Comparison of ENCODE assay signal across 18 cellular contexts in genomic region chr13:113369881-113370280, GRCh38. TPM values are rescaled to one million over a fixed set of nuclear protein-coding genes. Genes with fewer than 3 reads are reported as not detected.
DNase-seq lines count a peak whose midpoint lies in the region; FAIRE-seq and TF ChIP-seq lines count a peak whose summit lies in the region.
"Had no signal": no experiment of that assay in that cellular context is flagged by ENCODE, and none has a peak within 500 bp of the region (broad histone marks: within the 10 kb centered on the region; RNA-seq: fewer than 3 reads in every experiment).

No MANE protein-coding gene starts in this region.

- TF ChIP-seq CTCF in endodermal cell (conservative IDR thresholded peaks at IDR 0.05): no peak
- TF ChIP-seq CTCF in stomach (IDR thresholded peaks at IDR 0.05): no peak

- H3K4me3 Mint-ChIP-seq in endodermal cell: no peak overlapping the region
- no peak overlapping the region for H3K4me3 Mint-ChIP-seq in activated T-cell treated with anti-CD3 and anti-CD28 coated beads, Interleukin-2, amount 50 U/mL, for 24 hours
- H3K4me3 Mint-ChIP-seq: B cell; CD4-positive, alpha-beta T cell; H9 had no signal

- peak; percentile 21 for DNase-seq in activated effector memory CD4-positive, alpha-beta T cell treated with anti-CD3 and anti-CD28 coated beads, Interleukin-2, amount 50 U/mL, for 16 hours
- no peak for DNase-seq in activated effector memory CD4-positive, alpha-beta T cell treated with Interleukin-2 at 50 U/mL for 16 hours
- DNase-seq in endodermal cell: peak; percentile 37
- peak; percentile 71 for DNase-seq in mesenteric fat pad (ENCODE audit: low spot score)
- peak; percentile 3 for DNase-seq in stomach
- no peak for DNase-seq in GM12891 (ENCODE audit: insufficient read length, low spot score)
- no peak for DNase-seq in activated T-cell treated with anti-CD3 and anti-CD28 coated beads, Interleukin-2, amount 50 U/mL, for 24 hours
- DNase-seq in midbrain (lab: John Stamatoyannopoulos, UW): no peak
- DNase-seq: ACHN; C1 segment of cervical spinal cord; Calu3; CD4-positive, alpha-beta T cell; DMS 273 treated with DMSO at 0.1 percent for 48 hours; GM23248; H9 had no signal

- no peaks in the 10 kb centered on the region for H3K36me3 Mint-ChIP-seq in endodermal cell (ENCODE audit: low read depth)
- H3K36me3 Mint-ChIP-seq in activated T-cell treated with anti-CD3 and anti-CD28 coated beads, Interleukin-2, amount 50 U/mL, for 24 hours (ENCODE audit: low read depth): no peaks in the 10 kb centered on the region

- 86 to 88% methylated on average over 8 to 10 of the region's 10 CpGs for WGBS in endodermal cell (ENCODE audit: insufficient coverage in 1 of 2, insufficient read length in 1 of 2), 2 experiments
- WGBS in stomach, 5 donors: 81 to 90% (median 87%) methylated on average over 9 to 10 of the region's 10 CpGs

- H3K4me3 ChIP-seq in endodermal cell (ENCODE audit: low read length) (no peak overlapping the region), stomach (no peak overlapping the region)
- H3K4me3 ChIP-seq: GM23248 had no signal

- no peaks in the 10 kb centered on the region for H3K4me1 Mint-ChIP-seq in endodermal cell
- no peaks in the 10 kb centered on the region for H3K4me1 Mint-ChIP-seq in activated T-cell treated with anti-CD3 and anti-CD28 coated beads, Interleukin-2, amount 50 U/mL, for 24 hours (ENCODE audit: low read depth)

- intact Hi-C loops in stomach (cut with DNase I; ENCODE audit: low total_unique reads): no loop called here

- no peak overlapping the region for H3K27ac ChIP-seq in endodermal cell (ENCODE audit: low read depth, low read length)
- no peak overlapping the region for H3K27ac ChIP-seq in stomach
- H3K27ac ChIP-seq: GM23248 had no signal

- peaks cover 1% of the 10 kb centered on the region for H3K9me3 Mint-ChIP-seq in endodermal cell
- no peaks in the 10 kb centered on the region for H3K9me3 Mint-ChIP-seq in activated T-cell treated with anti-CD3 and anti-CD28 coated beads, Interleukin-2, amount 50 U/mL, for 24 hours
- H3K9me3 Mint-ChIP-seq: CD4-positive, alpha-beta T cell had no signal

- TF ChIP-seq POLR2A in stomach (IDR thresholded peaks at IDR 0.05) (no peak), GM12891 (IDR thresholded peaks at IDR 0.05; ENCODE audit: low read depth, low read length) (no peak)

- no peaks in the 10 kb centered on the region for H3K4me1 ChIP-seq in endodermal cell (ENCODE audit: control insufficient read depth, insufficient read depth, low read length)
- H3K4me1 ChIP-seq in stomach: peaks cover 0 to 5% (median 3%) of the 10 kb centered on the region in 4 donors

- H3K27ac Mint-ChIP-seq in endodermal cell: no peak overlapping the region
- H3K27ac Mint-ChIP-seq in activated T-cell treated with anti-CD3 and anti-CD28 coated beads, Interleukin-2, amount 50 U/mL, for 24 hours: no peak overlapping the region
- H3K27ac Mint-ChIP-seq: B cell; CD4-positive, alpha-beta T cell; H9 had no signal

- TF ChIP-seq EP300 in stomach (IDR thresholded peaks at IDR 0.05): no peak

- peaks cover 4% of the 10 kb centered on the region for H3K27me3 Mint-ChIP-seq in endodermal cell (ENCODE audit: insufficient read depth)
- H3K27me3 Mint-ChIP-seq in activated T-cell treated with anti-CD3 and anti-CD28 coated beads, Interleukin-2, amount 50 U/mL, for 24 hours: peaks cover 17% of the 10 kb centered on the region

- H3K9ac ChIP-seq in endodermal cell (ENCODE audit: extremely low read depth, low read length, poor library complexity, severe bottlenecking): no peak overlapping the region
- H3K9ac ChIP-seq: GM23248 had no signal

- H3K9me3 ChIP-seq in endodermal cell (ENCODE audit: control insufficient read depth, low read length) (no peaks in the 10 kb centered on the region), stomach (no peaks in the 10 kb centered on the region)

- H3K27me3 ChIP-seq in endodermal cell (ENCODE audit: control insufficient read depth, insufficient read depth, low read length, poor library complexity, severe bottlenecking) (no peaks in the 10 kb centered on the region), stomach (peaks cover 0 to 16% (median 3%) of the 10 kb centered on the region in 3 donors)

- no peak for FAIRE-seq in GM12891 (lab: Jason Lieb, UNC)
- FAIRE-seq: GM18507 had no signal

- no peaks in the 10 kb centered on the region for H3K36me3 ChIP-seq in endodermal cell (ENCODE audit: control insufficient read depth, insufficient read depth, low read length)
- no peaks in the 10 kb centered on the region for H3K36me3 ChIP-seq in stomach

TF ChIP-seq in GM12891, 5 proteins besides CTCF, POLR2A, EP300 and RAD21:
- TF ChIP-seq POLR2AphosphoS5 (IDR thresholded peaks at IDR 0.05; ENCODE audit: low read depth, low read length): no peak
- TF ChIP-seq PAX5 (IDR thresholded peaks at IDR 0.05; ENCODE audit: insufficient read depth, low read length, severe bottlenecking): no peak
- no peak for TF ChIP-seq TAF1 (IDR thresholded peaks at IDR 0.05; ENCODE audit: low read depth, low read length)
- no peak for TF ChIP-seq POU2F2 (IDR thresholded peaks at IDR 0.05; ENCODE audit: low read depth, low read length)
- TF ChIP-seq SPI1 (IDR thresholded peaks at IDR 0.05; ENCODE audit: low read depth, low read length): no peak

RNA-seq across cellular contexts. Expression of gene GRTP1, which starts 6.0 kb away (rescaled TPM):
- 10 to 100 TPM; 31.4 to 35.1 TPM for total RNA-seq in endodermal cell
- 7.6 TPM for polyA plus RNA-seq in endodermal cell (2013, experiment 1 of 2)
- polyA plus RNA-seq in endodermal cell (2013, experiment 2 of 2): 7.7 TPM
- total RNA-seq in mesenteric fat pad: 3.1 TPM
- total RNA-seq in stomach: 10 to 100 TPM in 2 of 5 donors, 1 to 10 TPM in 3; 1.2 to 15.1 (median 5.4) TPM
- 10 to 100 TPM; 12.4 to 16.3 (median 15.1) TPM for polyA plus RNA-seq in stomach
- polyA plus RNA-seq in GM12891 (2012; ENCODE audit: low read depth, missing spikeins): 0.45 TPM
- total RNA-seq: A172, B cell, GM23248 had no signal

Comparison
In these comparisons a context has a peak if more than half of its experiments do, and no peak if none do; other contexts are left out.
1. DNase-seq: peak in activated effector memory CD4-positive, alpha-beta T cell treated with anti-CD3 and anti-CD28 coated beads, Interleukin-2, amount 50 U/mL, for 16 hours (single experiment), endodermal cell (single experiment), mesenteric fat pad (single experiment) and stomach (single experiment); none in activated effector memory CD4-positive, alpha-beta T cell treated with Interleukin-2 at 50 U/mL for 16 hours (single experiment), GM12891 (single experiment), activated T-cell treated with anti-CD3 and anti-CD28 coated beads, Interleukin-2, amount 50 U/mL, for 24 hours (single experiment) and midbrain (single experiment).